In the genomic region with DNA sequence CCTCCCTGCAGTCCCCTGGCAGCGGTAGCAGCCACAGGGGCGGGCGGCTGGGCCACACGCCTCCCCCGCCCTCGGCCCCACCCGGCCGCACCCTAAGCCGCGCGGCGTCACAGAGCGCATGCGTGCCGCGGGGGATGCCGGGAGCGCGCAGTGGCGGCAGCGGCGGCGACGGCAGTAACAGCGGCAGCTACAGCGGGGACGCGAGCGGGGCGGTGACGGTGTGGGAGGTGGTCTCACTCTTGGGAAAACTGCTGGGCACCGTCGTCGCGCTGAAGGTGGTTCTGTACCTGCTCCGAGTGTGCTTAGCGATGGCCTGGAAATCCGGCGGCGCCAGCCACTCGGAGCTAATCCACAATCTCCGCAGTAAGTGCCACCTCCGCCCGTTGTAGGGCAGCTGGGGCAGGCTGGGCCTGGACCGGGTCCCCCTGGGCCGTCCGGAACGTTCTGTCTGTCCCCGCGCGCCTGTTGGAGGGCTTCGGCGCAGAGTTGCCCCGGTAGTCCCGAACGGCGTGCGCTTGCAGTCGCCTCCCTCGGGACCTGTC, we compare ENCODE assay signal across 1 cellular context.
TF ChIP-seq lines count a peak whose summit lies in the region.

PCMT1 (plus strand) TSS at position 148 of the 542 bp plus-strand sequence; CDS start at position 309, 161 bp downstream.

TF ChIP-seq in HepG2, 621 proteins besides CTCF, POLR2A, EP300 and RAD21 (continued from another document and continues in another):
- TF ChIP-seq FUBP1 (CRISPR knock-in tag; IDR thresholded peaks at IDR 0.05; ENCODE audit: borderline replicate concordance) (no peak), SOX6 (IDR thresholded peaks at IDR 0.05) (no peak), SOX6 (CRISPR knock-in tag; IDR thresholded peaks at IDR 0.05) (0 out of 2 replicates have a peak, but pooled peaks have one; percentile 23), FOXM1 (CRISPR knock-in tag; IDR thresholded peaks at IDR 0.05) (peak; percentile 57), FOXC1 (CRISPR knock-in tag; IDR thresholded peaks at IDR 0.05; ENCODE audit: borderline replicate concordance) (no peak), ATAD3A (CRISPR knock-in tag; IDR thresholded peaks at IDR 0.05) (0 out of 2 replicates have a peak, but pooled peaks have one; percentile 45), MIXL1 (CRISPR knock-in tag; IDR thresholded peaks at IDR 0.05) (no peak), JUND (CRISPR knock-in tag; IDR thresholded peaks at IDR 0.05) (peak; percentile 68; the same call in 1 of the 2 replicates), ZNF546 (CRISPR knock-in tag; conservative IDR thresholded peaks at IDR 0.05) (peak; percentile 83; the same call in 1 of the 2 replicates), ZNF234 (CRISPR knock-in tag; conservative IDR thresholded peaks at IDR 0.05) (peak; percentile 96; the same call in 1 of the 2 replicates), RBM22 (optimal IDR thresholded peaks at IDR 0.05; ENCODE audit: low read length) (no peak), ZNF138 (CRISPR knock-in tag; IDR thresholded peaks at IDR 0.05; ENCODE audit: low read depth) (no peak), HHEX (CRISPR knock-in tag; IDR thresholded peaks at IDR 0.05) (no peak), PREB (CRISPR knock-in tag; IDR thresholded peaks at IDR 0.05) (no peak), KMT2A (CRISPR knock-in tag; IDR thresholded peaks at IDR 0.05) (peak; percentile 77; the same call in 1 of the 2 replicates), AGO1 (IDR thresholded peaks at IDR 0.05; ENCODE audit: low read depth, low read length, poor library complexity, severe bottlenecking) (peak; percentile 60), ZNF451 (CRISPR knock-in tag; IDR thresholded peaks at IDR 0.05) (no peak), NFYC (CRISPR knock-in tag; IDR thresholded peaks at IDR 0.05) (no peak), ZNF280D (CRISPR knock-in tag; IDR thresholded peaks at IDR 0.05) (peak; percentile 72), RFX3 (CRISPR knock-in tag; IDR thresholded peaks at IDR 0.05) (no peak), ZC3H4 (CRISPR knock-in tag; IDR thresholded peaks at IDR 0.05; ENCODE audit: borderline replicate concordance) (no peak)
- TF ChIP-seq, protein P1, sequence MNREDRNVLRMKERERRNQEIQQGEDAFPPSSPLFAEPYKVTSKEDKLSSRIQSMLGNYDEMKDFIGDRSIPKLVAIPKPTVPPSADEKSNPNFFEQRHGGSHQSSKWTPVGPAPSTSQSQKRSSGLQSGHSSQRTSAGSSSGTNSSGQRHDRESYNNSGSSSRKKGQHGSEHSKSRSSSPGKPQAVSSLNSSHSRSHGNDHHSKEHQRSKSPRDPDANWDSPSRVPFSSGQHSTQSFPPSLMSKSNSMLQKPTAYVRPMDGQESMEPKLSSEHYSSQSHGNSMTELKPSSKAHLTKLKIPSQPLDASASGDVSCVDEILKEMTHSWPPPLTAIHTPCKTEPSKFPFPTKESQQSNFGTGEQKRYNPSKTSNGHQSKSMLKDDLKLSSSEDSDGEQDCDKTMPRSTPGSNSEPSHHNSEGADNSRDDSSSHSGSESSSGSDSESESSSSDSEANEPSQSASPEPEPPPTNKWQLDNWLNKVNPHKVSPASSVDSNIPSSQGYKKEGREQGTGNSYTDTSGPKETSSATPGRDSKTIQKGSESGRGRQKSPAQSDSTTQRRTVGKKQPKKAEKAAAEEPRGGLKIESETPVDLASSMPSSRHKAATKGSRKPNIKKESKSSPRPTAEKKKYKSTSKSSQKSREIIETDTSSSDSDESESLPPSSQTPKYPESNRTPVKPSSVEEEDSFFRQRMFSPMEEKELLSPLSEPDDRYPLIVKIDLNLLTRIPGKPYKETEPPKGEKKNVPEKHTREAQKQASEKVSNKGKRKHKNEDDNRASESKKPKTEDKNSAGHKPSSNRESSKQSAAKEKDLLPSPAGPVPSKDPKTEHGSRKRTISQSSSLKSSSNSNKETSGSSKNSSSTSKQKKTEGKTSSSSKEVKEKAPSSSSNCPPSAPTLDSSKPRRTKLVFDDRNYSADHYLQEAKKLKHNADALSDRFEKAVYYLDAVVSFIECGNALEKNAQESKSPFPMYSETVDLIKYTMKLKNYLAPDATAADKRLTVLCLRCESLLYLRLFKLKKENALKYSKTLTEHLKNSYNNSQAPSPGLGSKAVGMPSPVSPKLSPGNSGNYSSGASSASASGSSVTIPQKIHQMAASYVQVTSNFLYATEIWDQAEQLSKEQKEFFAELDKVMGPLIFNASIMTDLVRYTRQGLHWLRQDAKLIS (CRISPR knock-in tag; IDR thresholded peaks at IDR 0.05): no peak
- TF ChIP-seq, protein P2, sequence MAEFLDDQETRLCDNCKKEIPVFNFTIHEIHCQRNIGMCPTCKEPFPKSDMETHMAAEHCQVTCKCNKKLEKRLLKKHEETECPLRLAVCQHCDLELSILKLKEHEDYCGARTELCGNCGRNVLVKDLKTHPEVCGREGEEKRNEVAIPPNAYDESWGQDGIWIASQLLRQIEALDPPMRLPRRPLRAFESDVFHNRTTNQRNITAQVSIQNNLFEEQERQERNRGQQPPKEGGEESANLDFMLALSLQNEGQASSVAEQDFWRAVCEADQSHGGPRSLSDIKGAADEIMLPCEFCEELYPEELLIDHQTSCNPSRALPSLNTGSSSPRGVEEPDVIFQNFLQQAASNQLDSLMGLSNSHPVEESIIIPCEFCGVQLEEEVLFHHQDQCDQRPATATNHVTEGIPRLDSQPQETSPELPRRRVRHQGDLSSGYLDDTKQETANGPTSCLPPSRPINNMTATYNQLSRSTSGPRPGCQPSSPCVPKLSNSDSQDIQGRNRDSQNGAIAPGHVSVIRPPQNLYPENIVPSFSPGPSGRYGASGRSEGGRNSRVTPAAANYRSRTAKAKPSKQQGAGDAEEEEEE (CRISPR knock-in tag; IDR thresholded peaks at IDR 0.05; ENCODE audit: borderline replicate concordance): no peak
- TF ChIP-seq, protein P3, sequence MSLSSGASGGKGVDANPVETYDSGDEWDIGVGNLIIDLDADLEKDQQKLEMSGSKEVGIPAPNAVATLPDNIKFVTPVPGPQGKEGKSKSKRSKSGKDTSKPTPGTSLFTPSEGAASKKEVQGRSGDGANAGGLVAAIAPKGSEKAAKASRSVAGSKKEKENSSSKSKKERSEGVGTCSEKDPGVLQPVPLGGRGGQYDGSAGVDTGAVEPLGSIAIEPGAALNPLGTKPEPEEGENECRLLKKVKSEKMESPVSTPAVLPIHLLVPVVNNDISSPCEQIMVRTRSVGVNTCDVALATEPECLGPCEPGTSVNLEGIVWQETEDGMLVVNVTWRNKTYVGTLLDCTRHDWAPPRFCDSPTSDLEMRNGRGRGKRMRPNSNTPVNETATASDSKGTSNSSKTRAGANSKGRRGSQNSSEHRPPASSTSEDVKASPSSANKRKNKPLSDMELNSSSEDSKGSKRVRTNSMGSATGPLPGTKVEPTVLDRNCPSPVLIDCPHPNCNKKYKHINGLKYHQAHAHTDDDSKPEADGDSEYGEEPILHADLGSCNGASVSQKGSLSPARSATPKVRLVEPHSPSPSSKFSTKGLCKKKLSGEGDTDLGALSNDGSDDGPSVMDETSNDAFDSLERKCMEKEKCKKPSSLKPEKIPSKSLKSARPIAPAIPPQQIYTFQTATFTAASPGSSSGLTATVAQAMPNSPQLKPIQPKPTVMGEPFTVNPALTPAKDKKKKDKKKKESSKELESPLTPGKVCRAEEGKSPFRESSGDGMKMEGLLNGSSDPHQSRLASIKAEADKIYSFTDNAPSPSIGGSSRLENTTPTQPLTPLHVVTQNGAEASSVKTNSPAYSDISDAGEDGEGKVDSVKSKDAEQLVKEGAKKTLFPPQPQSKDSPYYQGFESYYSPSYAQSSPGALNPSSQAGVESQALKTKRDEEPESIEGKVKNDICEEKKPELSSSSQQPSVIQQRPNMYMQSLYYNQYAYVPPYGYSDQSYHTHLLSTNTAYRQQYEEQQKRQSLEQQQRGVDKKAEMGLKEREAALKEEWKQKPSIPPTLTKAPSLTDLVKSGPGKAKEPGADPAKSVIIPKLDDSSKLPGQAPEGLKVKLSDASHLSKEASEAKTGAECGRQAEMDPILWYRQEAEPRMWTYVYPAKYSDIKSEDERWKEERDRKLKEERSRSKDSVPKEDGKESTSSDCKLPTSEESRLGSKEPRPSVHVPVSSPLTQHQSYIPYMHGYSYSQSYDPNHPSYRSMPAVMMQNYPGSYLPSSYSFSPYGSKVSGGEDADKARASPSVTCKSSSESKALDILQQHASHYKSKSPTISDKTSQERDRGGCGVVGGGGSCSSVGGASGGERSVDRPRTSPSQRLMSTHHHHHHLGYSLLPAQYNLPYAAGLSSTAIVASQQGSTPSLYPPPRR (CRISPR knock-in tag; IDR thresholded peaks at IDR 0.05; ENCODE audit: borderline replicate concordance): no peak
- TF ChIP-seq, protein P4, sequence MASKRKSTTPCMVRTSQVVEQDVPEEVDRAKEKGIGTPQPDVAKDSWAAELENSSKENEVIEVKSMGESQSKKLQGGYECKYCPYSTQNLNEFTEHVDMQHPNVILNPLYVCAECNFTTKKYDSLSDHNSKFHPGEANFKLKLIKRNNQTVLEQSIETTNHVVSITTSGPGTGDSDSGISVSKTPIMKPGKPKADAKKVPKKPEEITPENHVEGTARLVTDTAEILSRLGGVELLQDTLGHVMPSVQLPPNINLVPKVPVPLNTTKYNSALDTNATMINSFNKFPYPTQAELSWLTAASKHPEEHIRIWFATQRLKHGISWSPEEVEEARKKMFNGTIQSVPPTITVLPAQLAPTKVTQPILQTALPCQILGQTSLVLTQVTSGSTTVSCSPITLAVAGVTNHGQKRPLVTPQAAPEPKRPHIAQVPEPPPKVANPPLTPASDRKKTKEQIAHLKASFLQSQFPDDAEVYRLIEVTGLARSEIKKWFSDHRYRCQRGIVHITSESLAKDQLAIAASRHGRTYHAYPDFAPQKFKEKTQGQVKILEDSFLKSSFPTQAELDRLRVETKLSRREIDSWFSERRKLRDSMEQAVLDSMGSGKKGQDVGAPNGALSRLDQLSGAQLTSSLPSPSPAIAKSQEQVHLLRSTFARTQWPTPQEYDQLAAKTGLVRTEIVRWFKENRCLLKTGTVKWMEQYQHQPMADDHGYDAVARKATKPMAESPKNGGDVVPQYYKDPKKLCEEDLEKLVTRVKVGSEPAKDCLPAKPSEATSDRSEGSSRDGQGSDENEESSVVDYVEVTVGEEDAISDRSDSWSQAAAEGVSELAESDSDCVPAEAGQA (IDR thresholded peaks at IDR 0.05; ENCODE audit: low read depth): no peak
- TF ChIP-seq, protein P4 (CRISPR knock-in tag; IDR thresholded peaks at IDR 0.05; ENCODE audit: borderline replicate concordance): 0 out of 2 replicates have a peak, but pooled peaks have one; percentile 69
- TF ChIP-seq, protein P5, sequence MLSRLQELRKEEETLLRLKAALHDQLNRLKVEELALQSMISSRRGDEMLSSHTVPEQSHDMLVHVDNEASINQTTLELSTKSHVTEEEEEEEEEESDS (CRISPR knock-in tag; IDR thresholded peaks at IDR 0.05; ENCODE audit: borderline replicate concordance): no peak; the same call in 1 of the 2 replicates
- TF ChIP-seq, protein P6, sequence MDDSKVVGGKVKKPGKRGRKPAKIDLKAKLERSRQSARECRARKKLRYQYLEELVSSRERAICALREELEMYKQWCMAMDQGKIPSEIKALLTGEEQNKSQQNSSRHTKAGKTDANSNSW (CRISPR knock-in tag; IDR thresholded peaks at IDR 0.05; ENCODE audit: borderline replicate concordance): no peak; the same call in 1 of the 2 replicates
